In genomic region chr2:11582526-11583202, GRCh38 we compare ENCODE assay signal across 8 cellular contexts. TPM values are rescaled to one million over a fixed set of nuclear protein-coding genes. Genes with fewer than 3 reads are reported as not detected.
DNase-seq lines count a peak whose midpoint lies in the region; ATAC-seq and TF ChIP-seq lines count a peak whose summit lies in the region.

No MANE protein-coding gene starts in this region.

- ATAC-seq in omental fat pad (ENCODE audit: low FRiP score): peak; percentile 6
- ATAC-seq in HG02763 (IDR thresholded peaks at IDR 0.05; ENCODE audit: unreplicated experiment): no peak

- TF ChIP-seq POLR2A in tibial nerve (IDR thresholded peaks at IDR 0.05): no peak

- 63 to 69% methylated on average over 10 to 19 of the region's 19 CpGs for WGBS in tibial nerve, 2 donors

- intact Hi-C loops in activated T-helper 1 cell treated with anti-CD3 and anti-CD28 coated beads, Interleukin-12 subunit alpha, Interleukin-12 subunit beta, Interleukin-2, Interleukin-4 antibody, amounts not matched to agents 30 ng/mL and 10 ng/mL and 1 ng/mL, durations not matched to agents 14 hours and 24 hours and 36 hours (cut with micrococcal nuclease): loop anchor here (5.0 kb wide), 2 partner anchors 345 to 770 kb away; partner anchors contain the start of gene PDIA6

- peaks cover 0 to 35% (median 0%) of the 10 kb centered on the region in 3 donors for H3K36me3 ChIP-seq in tibial nerve

- H3K9me3 Mint-ChIP-seq in activated T-helper 1 cell treated with anti-CD3 and anti-CD28 coated beads, Interleukin-12 subunit alpha, Interleukin-12 subunit beta, Interleukin-2, Interleukin-4 antibody, amounts not matched to agents 30 ng/mL and 10 ng/mL and 1 ng/mL, durations not matched to agents 14 hours and 24 hours and 36 hours: no peaks in the 10 kb centered on the region

- H3K27me3 ChIP-seq in tibial nerve: no peaks in the 10 kb centered on the region

- H3K27ac Mint-ChIP-seq in activated T-helper 1 cell treated with anti-CD3 and anti-CD28 coated beads, Interleukin-12 subunit alpha, Interleukin-12 subunit beta, Interleukin-2, Interleukin-4 antibody, amounts not matched to agents 30 ng/mL and 10 ng/mL and 1 ng/mL, durations not matched to agents 14 hours and 24 hours and 36 hours: peak overlapping the region; percentile 26

- peaks cover 0 to 52% (median 10%) of the 10 kb centered on the region in 4 donors for H3K4me1 ChIP-seq in tibial nerve

- peak overlapping the region in 3 of 4 donors; percentile 34 to 85 (median 82) for H3K27ac ChIP-seq in tibial nerve

- H3K27me3 Mint-ChIP-seq in activated T-helper 1 cell treated with anti-CD3 and anti-CD28 coated beads, Interleukin-12 subunit alpha, Interleukin-12 subunit beta, Interleukin-2, Interleukin-4 antibody, amounts not matched to agents 30 ng/mL and 10 ng/mL and 1 ng/mL, durations not matched to agents 14 hours and 24 hours and 36 hours (ENCODE audit: insufficient read depth): peaks cover 11% of the 10 kb centered on the region

- TF ChIP-seq EP300 in tibial nerve (IDR thresholded peaks at IDR 0.05): peak in 1 of 2 donors; percentile 63

- DNase-seq in ELF-1 (ENCODE audit: low read depth, low spot score) (peak; percentile 88), HuH-7.5 (ENCODE audit: low spot score) (peak; percentile 54), foreskin fibroblast (peak; percentile 25 to 71), omental fat pad (ENCODE audit: low spot score) (peak; percentile 39), tibial nerve (ENCODE audit: low spot score in 2 of 2) (peak; percentile 69 to 87)
- DNase-seq in activated T-helper 1 cell treated with anti-CD3 and anti-CD28 coated beads, Interleukin-12 subunit alpha, Interleukin-12 subunit beta, Interleukin-2, Interleukin-4 antibody, amounts not matched to agents 30 ng/mL and 10 ng/mL and 1 ng/mL, durations not matched to agents 14 hours and 24 hours and 36 hours (ENCODE audit: low spot score): peak; percentile 31

- no peak overlapping the region for H3K4me3 ChIP-seq in foreskin fibroblast (ENCODE audit: low read depth in 1 of 2, low read length in 2 of 2)
- H3K4me3 ChIP-seq in tibial nerve: no peak overlapping the region

- H3K36me3 Mint-ChIP-seq in activated T-helper 1 cell treated with anti-CD3 and anti-CD28 coated beads, Interleukin-12 subunit alpha, Interleukin-12 subunit beta, Interleukin-2, Interleukin-4 antibody, amounts not matched to agents 30 ng/mL and 10 ng/mL and 1 ng/mL, durations not matched to agents 14 hours and 24 hours and 36 hours (ENCODE audit: low read depth): no peaks in the 10 kb centered on the region

- no peak overlapping the region for H3K4me3 Mint-ChIP-seq in activated T-helper 1 cell treated with anti-CD3 and anti-CD28 coated beads, Interleukin-12 subunit alpha, Interleukin-12 subunit beta, Interleukin-2, Interleukin-4 antibody, amounts not matched to agents 30 ng/mL and 10 ng/mL and 1 ng/mL, durations not matched to agents 14 hours and 24 hours and 36 hours

- H3K4me1 Mint-ChIP-seq in activated T-helper 1 cell treated with anti-CD3 and anti-CD28 coated beads, Interleukin-12 subunit alpha, Interleukin-12 subunit beta, Interleukin-2, Interleukin-4 antibody, amounts not matched to agents 30 ng/mL and 10 ng/mL and 1 ng/mL, durations not matched to agents 14 hours and 24 hours and 36 hours (ENCODE audit: low read depth): peaks cover 10% of the 10 kb centered on the region

- peak; percentile 80 for TF ChIP-seq CTCF in foreskin fibroblast (IDR thresholded peaks at IDR 0.05; ENCODE audit: low read depth, low read length)
- peak in 1 of 3 donors; percentile 10 for TF ChIP-seq CTCF in omental fat pad (IDR thresholded peaks at IDR 0.05)
- TF ChIP-seq CTCF in tibial nerve (IDR thresholded peaks at IDR 0.05): peak; percentile 61 to 88 (median 74)

- no peaks in the 10 kb centered on the region for H3K9me3 ChIP-seq in tibial nerve

TF ChIP-seq in PFSK-1, 5 proteins besides CTCF, POLR2A, EP300 and RAD21:
- no peak for TF ChIP-seq SIN3A (IDR thresholded peaks at IDR 0.05; ENCODE audit: borderline replicate concordance, insufficient read depth, low read length)
- TF ChIP-seq REST (IDR thresholded peaks at IDR 0.05; ENCODE audit: insufficient read depth in 1 of 2, low read depth in 2 of 2, low read length in 2 of 2): no peak
- no peak for TF ChIP-seq TAF1 (IDR thresholded peaks at IDR 0.05; ENCODE audit: borderline replicate concordance, insufficient read depth, low read length)
- TF ChIP-seq FOXP2 (optimal IDR thresholded peaks at IDR 0.05; ENCODE audit: borderline replicate concordance, extremely low read depth, extremely low read length, insufficient read depth): peak; percentile 35
- no peak for TF ChIP-seq POLR2AphosphoS5 (IDR thresholded peaks at IDR 0.05; ENCODE audit: low read depth, low read length)

RNA-seq across cellular contexts. Expression of gene GREB1, which starts 48.8 kb away (rescaled TPM):
- polyA plus RNA-seq in PFSK-1 (2012; ENCODE audit: insufficient read length, low read depth): 5.4 TPM
- 0.10 and 0.41 TPM in 2 replicates for total RNA-seq in activated T-helper 1 cell treated with anti-CD3 and anti-CD28 coated beads, Interleukin-12 subunit alpha, Interleukin-12 subunit beta, Interleukin-2, Interleukin-4 antibody, amounts not matched to agents 30 ng/mL and 10 ng/mL and 1 ng/mL, durations not matched to agents 14 hours and 24 hours and 36 hours
- total RNA-seq in omental fat pad: 10 to 100 TPM in 1 of 4 donors, 1 to 10 TPM in 3; 1.9 to 12.4 (median 4.1) TPM
- 10 to 100 TPM in 3 of 4 donors, 1 to 10 TPM in 1; 8.1 to 74.3 (median 26.7) TPM for total RNA-seq in tibial nerve

Comparison
In these comparisons a context has a peak if more than half of its experiments do, and no peak if none do; other contexts are left out.
1. DNase-seq: peak in every context shown above with its lines; median percentile 88 in ELF-1; 78 in tibial nerve; 54 in HuH-7.5; 48 in foreskin fibroblast; 39 in omental fat pad; 31 in activated T-helper 1 cell treated with anti-CD3 and anti-CD28 coated beads, Interleukin-12 subunit alpha, Interleukin-12 subunit beta, Interleukin-2, Interleukin-4 antibody, amounts not matched to agents 30 ng/mL and 10 ng/mL and 1 ng/mL, durations not matched to agents 14 hours and 24 hours and 36 hours.